ENCODE assay signal across 28 cellular contexts in the genomic region with DNA sequence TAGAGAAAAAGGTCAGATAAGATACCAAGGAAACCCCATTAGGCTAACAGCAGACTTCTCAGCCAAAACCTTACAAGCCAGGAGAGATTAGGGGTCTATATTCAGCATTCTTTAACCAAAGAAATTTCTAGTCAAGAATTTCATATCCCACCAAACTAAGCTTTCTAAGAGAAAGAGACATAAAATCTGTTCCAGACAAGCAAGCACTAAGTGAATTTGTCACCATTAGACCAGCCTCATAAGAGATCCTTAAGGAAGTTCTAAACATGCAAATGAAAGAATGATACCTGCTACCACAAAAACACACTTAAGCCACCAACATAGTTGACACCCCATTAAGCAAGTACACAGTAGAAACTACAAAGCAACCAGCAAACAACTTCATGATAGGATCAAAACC.
"Had no signal": no experiment of that assay in that cellular context is flagged by ENCODE, and none has a peak within 500 bp of the region (broad histone marks: within the 10 kb centered on the region; RNA-seq: fewer than 3 reads in every experiment).

No MANE protein-coding gene starts in this region.

- FAIRE-seq: endometrium, endothelial cell of umbilical vein, frontal cortex had no signal

- H3K79me2 ChIP-seq: hepatocyte had no signal

- ATAC-seq: effector memory CD8-positive, alpha-beta T cell; esophagus mucosa; foreskin keratinocyte; gastrocnemius medialis; gastroesophageal sphincter; heart left ventricle; heart right ventricle had no signal

- H3K27me3 Mint-ChIP-seq: effector memory CD8-positive, alpha-beta T cell had no signal

- H3K27ac Mint-ChIP-seq: dendritic cell treated with granulocyte-macrophage colony-stimulating factor and Interleukin-4, amounts not matched to agents 40 ng/mL and 50 ng/mL, for 4 days; effector memory CD8-positive, alpha-beta T cell; endodermal cell had no signal

- H3K4me2 ChIP-seq: hepatocyte had no signal

- DNase-seq: colonic mucosa; cortex of kidney; dermis blood vessel endothelial cell; dorsolateral prefrontal cortex; effector CD4-positive, alpha-beta T cell; effector CD8-positive, alpha-beta T cell; effector memory CD4-positive, alpha-beta T cell; effector memory CD8-positive, alpha-beta T cell; endodermal cell; erythroblast; esophagus squamous epithelium; foreskin fibroblast; foreskin keratinocyte; foreskin melanocyte; gastrocnemius medialis; glutamatergic neuron; head of caudate nucleus; heart left ventricle; heart right ventricle had no signal

- H3K4me1 ChIP-seq: colonic mucosa, esophagus muscularis mucosa, esophagus squamous epithelium, gastrocnemius medialis, gastroesophageal sphincter, heart left ventricle, heart right ventricle had no signal

- H3K9me3 ChIP-seq: colonic mucosa had no signal

- H3K36me3 ChIP-seq: colonic mucosa, esophagus muscularis mucosa, esophagus squamous epithelium, gastrocnemius medialis, gastroesophageal sphincter, heart left ventricle, heart right ventricle had no signal

- H2AFZ ChIP-seq: hepatocyte had no signal

- H3K4me3 Mint-ChIP-seq: dendritic cell treated with granulocyte-macrophage colony-stimulating factor and Interleukin-4, amounts not matched to agents 40 ng/mL and 50 ng/mL, for 4 days; effector memory CD8-positive, alpha-beta T cell; endodermal cell had no signal

- H3K27me3 ChIP-seq: colonic mucosa, dorsolateral prefrontal cortex, esophagus muscularis mucosa, esophagus squamous epithelium, foreskin keratinocyte, gastrocnemius medialis, gastroesophageal sphincter, heart left ventricle, heart right ventricle, hepatocyte had no signal

- H3K4me3 ChIP-seq: colonic mucosa, coronary artery, dorsolateral prefrontal cortex, esophagus muscularis mucosa, esophagus squamous epithelium, gastroesophageal sphincter, heart left ventricle, heart right ventricle, hepatocyte had no signal

- H3K27ac ChIP-seq: colonic mucosa, coronary artery, dorsolateral prefrontal cortex, esophagus muscularis mucosa, esophagus squamous epithelium, gastrocnemius medialis, gastroesophageal sphincter, heart left ventricle, heart right ventricle, hepatocyte had no signal

- H3K4me1 Mint-ChIP-seq: endodermal cell had no signal
